ENCODE assay signal across 10 cellular contexts in the genomic region with DNA sequence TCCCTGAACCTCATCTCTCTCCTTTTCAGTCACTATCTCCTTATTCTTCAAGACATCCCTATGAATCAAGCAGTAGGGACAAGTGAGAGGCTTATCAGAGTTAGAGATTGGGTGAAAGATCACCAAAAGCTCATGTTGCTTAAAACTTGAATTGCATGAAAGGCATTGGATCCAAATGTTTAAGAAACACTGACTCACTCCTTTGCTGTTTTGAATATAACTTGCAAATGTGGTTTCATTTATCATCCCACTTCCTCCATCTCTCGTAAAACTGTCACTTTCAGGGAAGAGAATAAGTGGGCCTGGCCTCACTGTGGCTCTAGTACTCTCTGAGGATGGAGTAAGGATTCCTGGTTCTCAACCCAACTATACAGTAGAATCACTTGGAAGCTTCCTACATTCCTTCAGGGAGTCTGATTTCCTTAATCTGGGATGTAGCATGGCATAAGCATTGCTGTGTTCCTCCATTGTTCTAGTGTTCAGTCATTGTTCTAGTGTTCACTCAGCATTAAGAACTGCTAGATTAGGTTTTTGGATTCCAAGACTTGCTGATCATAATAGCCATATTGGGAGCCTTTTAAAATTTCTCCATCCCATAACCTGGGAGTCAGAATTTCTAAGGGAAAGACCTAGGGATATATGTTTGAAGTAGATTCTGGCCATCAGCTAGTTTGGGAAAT.
DNase-seq lines count a peak whose midpoint lies in the region; ATAC-seq and TF ChIP-seq lines count a peak whose summit lies in the region.
"Had no signal": no experiment of that assay in that cellular context is flagged by ENCODE, and none has a peak within 500 bp of the region (broad histone marks: within the 10 kb centered on the region; RNA-seq: fewer than 3 reads in every experiment).

No MANE protein-coding gene starts in this region.

- H3K36me3 ChIP-seq in SK-N-MC (ENCODE audit: insufficient read depth, low read length): no peaks in the 10 kb centered on the region

- H3K27ac ChIP-seq in SK-N-MC: no peak overlapping the region
- H3K27ac ChIP-seq: skin epidermis had no signal

- no peaks in the 10 kb centered on the region for H3K9me3 ChIP-seq in SK-N-MC (ENCODE audit: low read depth, low read length)

- no peak overlapping the region for H3K9ac ChIP-seq in SK-N-MC (ENCODE audit: insufficient read length)

- DNase-seq in Daoy (ENCODE audit: low read depth) (peak; percentile 49), SK-N-MC (ENCODE audit: low read depth, low spot score) (peak; percentile 37), fibroblast of mammary gland (ENCODE audit: low read depth) (peak; percentile 30), NCI-H2227 treated with DMSO at 0.1 percent for 48 hours (lab: John Stamatoyannopoulos, UW) (no peak), NCI-H1105 treated with DMSO at 0.1 percent for 48 hours (lab: John Stamatoyannopoulos, UW) (no peak)
- DNase-seq: H7 had no signal

- ATAC-seq in HG02884 (IDR thresholded peaks at IDR 0.05; ENCODE audit: unreplicated experiment) (peak; percentile 39), GM21515 (IDR thresholded peaks at IDR 0.05; ENCODE audit: unreplicated experiment) (no peak), HG03520 (IDR thresholded peaks at IDR 0.05; ENCODE audit: unreplicated experiment) (no peak)

- no peak for TF ChIP-seq CTCF in fibroblast of mammary gland (conservative IDR thresholded peaks at IDR 0.05; ENCODE audit: control insufficient read depth, insufficient read depth, low read depth, low read length)

- H3K4me3 ChIP-seq in SK-N-MC (no peak overlapping the region), fibroblast of mammary gland (ENCODE audit: control insufficient read depth, low read depth, low read length) (no peak overlapping the region)
- H3K4me3 ChIP-seq: skin epidermis had no signal

Comparison
In these comparisons a context has a peak if more than half of its experiments do, and no peak if none do; other contexts are left out.
1. DNase-seq: peak in Daoy (single experiment), SK-N-MC (single experiment) and fibroblast of mammary gland (single experiment); none in NCI-H2227 treated with DMSO at 0.1 percent for 48 hours (single experiment) and NCI-H1105 treated with DMSO at 0.1 percent for 48 hours (single experiment).